8 cellular contexts compared by ENCODE assay signal in genomic region chr6:85354761-85355618, GRCh38.
A peak's percentile ranks its signal among the peaks of the same experiment; 100 is the strongest.
DNase-seq lines count a peak whose midpoint lies in the region; ATAC-seq and TF ChIP-seq lines count a peak whose summit lies in the region.

No MANE protein-coding gene starts in this region.

- TF ChIP-seq CTCF in WERI-Rb-1 (IDR thresholded peaks at IDR 0.05; ENCODE audit: low read depth, low read length) (peak; percentile 77), cardiac fibroblast (IDR thresholded peaks at IDR 0.05; ENCODE audit: low read depth, low read length) (peak; percentile 88)

- DNase-seq in SIG-M5 treated with dmso at 0.1 percent for 504 hours (lab: John Stamatoyannopoulos, UW; ENCODE audit: unreplicated experiment) (peak; percentile 68), SIG-M5 (lab: John Stamatoyannopoulos, UW) (no peak), NCI-H2107 (lab: John Stamatoyannopoulos, UW) (peak; percentile 3), WERI-Rb-1 (peak; percentile 81), cardiac fibroblast (ENCODE audit: low read depth in 2 of 2) (peak; percentile 80 to 84), left colon (peak; percentile 61 to 84)
- DNase-seq in stimulated activated CD4-positive, alpha-beta T cell treated with anti-CD3 and anti-CD28 coated beads, Interleukin-4, amount 100 ng/mL, for 48 hours (ENCODE audit: low read depth in 2 of 2), result peak; percentile 17 to 55

- H3K36me3 ChIP-seq in WERI-Rb-1, result no peaks in the 10 kb centered on the region

- H3K4me3 ChIP-seq in WERI-Rb-1 (ENCODE audit: low read depth, low read length), result no peak overlapping the region
- H3K4me3 ChIP-seq in cardiac fibroblast (replicated peaks in 1 of 2; ENCODE audit: low read depth in 2 of 2, low read length in 2 of 2), result no peak overlapping the region

- H3K27ac ChIP-seq in WERI-Rb-1, result no peak overlapping the region

- H3K9me3 ChIP-seq in WERI-Rb-1 (ENCODE audit: severe bottlenecking), result peaks cover 2% of the 10 kb centered on the region

- H3K27me3 ChIP-seq in WERI-Rb-1 (ENCODE audit: insufficient read depth, low read depth, severe bottlenecking), result peaks cover 51% of the 10 kb centered on the region

- ATAC-seq in HG02938 (IDR thresholded peaks at IDR 0.05; ENCODE audit: unreplicated experiment) (peak; percentile 75), left colon (peak; percentile 98)

- intact Hi-C loops in left colon (cut with DNase I, micrococcal nuclease), result loop anchor here (2.0 to 10.0 kb wide), 2 partner anchors 128 to 130 kb away; no protein-coding TSS in a partner anchor
